In genomic region chr2:9025746-9026145, GRCh38 we compare ENCODE assay signal across 23 cellular contexts. TPM values are rescaled to one million over a fixed set of nuclear protein-coding genes. Genes with fewer than 3 reads are reported as not detected.
DNase-seq lines count a peak whose midpoint lies in the region; ATAC-seq, FAIRE-seq and TF ChIP-seq lines count a peak whose summit lies in the region.
"Had no signal": no experiment of that assay in that cellular context is flagged by ENCODE, and none has a peak within 500 bp of the region (broad histone marks: within the 10 kb centered on the region; RNA-seq: fewer than 3 reads in every experiment).

No MANE protein-coding gene starts in this region.

- H4K20me1 ChIP-seq in K562 (replicated peaks; ENCODE audit: control insufficient read depth, insufficient read depth, low read length) (no peaks in the 10 kb centered on the region), neural progenitor cell (ENCODE audit: low read depth) (no peaks in the 10 kb centered on the region)
- H4K20me1 ChIP-seq: BLaER1 had no signal

- H3K27ac Mint-ChIP-seq in neural progenitor cell (no peak overlapping the region), type B pancreatic cell (peak overlapping the region; percentile 44)
- H3K27ac Mint-ChIP-seq: B cell; CD4-positive, CD25-positive, alpha-beta regulatory T cell; CD8-positive, alpha-beta T cell had no signal

- no peak for TF ChIP-seq EP300 in K562 (IDR thresholded peaks at IDR 0.05; ENCODE audit: low read length)

- H3K27me3 Mint-ChIP-seq in neural progenitor cell (ENCODE audit: insufficient read depth, low read depth) (peaks cover 22% of the 10 kb centered on the region), type B pancreatic cell (peaks cover 4% of the 10 kb centered on the region)

- H3K4me1 Mint-ChIP-seq in neural progenitor cell (peaks cover 6% of the 10 kb centered on the region), type B pancreatic cell (ENCODE audit: unreplicated experiment) (no peaks in the 10 kb centered on the region)
- H3K4me1 Mint-ChIP-seq: B cell; CD4-positive, CD25-positive, alpha-beta regulatory T cell had no signal

- TF ChIP-seq CTCF in K562 (IDR thresholded peaks at IDR 0.05 in 2 of 3, conservative IDR thresholded peaks at IDR 0.05 in 1 of 3; ENCODE audit: insufficient read depth in 2 of 3, low read depth in 1 of 3, low read length in 3 of 3) (no peak), neural progenitor cell (IDR thresholded peaks at IDR 0.05) (no peak), type B pancreatic cell (conservative IDR thresholded peaks at IDR 0.05) (no peak)

- H2AFZ ChIP-seq in K562 (ENCODE audit: low read depth, low read length) (no peak overlapping the region), neural progenitor cell (replicated peaks) (peak overlapping the region; percentile 46)

- H3K9ac ChIP-seq in K562 (ENCODE audit: insufficient read depth in 1 of 2, low read depth in 2 of 2, low read length in 2 of 2) (no peak overlapping the region), neural progenitor cell (no peak overlapping the region)
- H3K9ac ChIP-seq: BLaER1 had no signal

- BruUV-seq in K562 (replicated peaks; lab: Mats Ljungman, UMichigan) = no TSS peak

- H3K36me3 ChIP-seq in K562 (ENCODE audit: control insufficient read depth, insufficient read depth, low read length) (no peaks in the 10 kb centered on the region), neural progenitor cell (no peaks in the 10 kb centered on the region)
- H3K36me3 ChIP-seq: BLaER1 had no signal

- H3K4me1 ChIP-seq in K562 (replicated peaks in 1 of 2; ENCODE audit: control insufficient read depth in 2 of 2, insufficient read depth in 2 of 2, low read length in 2 of 2) (no peaks in the 10 kb centered on the region), neural progenitor cell (peaks cover 5% of the 10 kb centered on the region)
- H3K4me1 ChIP-seq: BLaER1 had no signal

- CTCF ChIA-PET in K562 (lab: Yijun Ruan, JAX; ENCODE audit: low intra/inter-chr PET ratio) = no interaction called here

- H3K79me2 ChIP-seq in K562 (ENCODE audit: control insufficient read depth, insufficient read depth, low read length) (no peaks in the 10 kb centered on the region), neural progenitor cell (ENCODE audit: low read depth) (no peaks in the 10 kb centered on the region)

- no peak overlapping the region for H3K4me3 ChIP-seq in K562
- no peak overlapping the region for H3K4me3 ChIP-seq in neural progenitor cell
- H3K4me3 ChIP-seq: BLaER1 had no signal

- FAIRE-seq in K562 (lab: Jason Lieb, UNC) = no peak
- FAIRE-seq: A204.1, GM12891, GM19239, H1 had no signal

- H3K4me2 ChIP-seq in K562 (ENCODE audit: insufficient read depth, low read length) (no peak overlapping the region), neural progenitor cell (no peak overlapping the region)
- H3K4me2 ChIP-seq: BLaER1 had no signal

- POLR2A ChIA-PET in K562 (lab: Yijun Ruan, JAX) = interaction anchor here (0.8 kb wide), 1 partner anchor 605 kb away, joined by 3 read pairs; the partner anchor contains the start of gene YWHAQ

- H3K9me1 ChIP-seq in K562 (ENCODE audit: control insufficient read depth, insufficient read depth, low read length) = no peaks in the 10 kb centered on the region

- in situ Hi-C loops in K562 (cut with MboI) = no loop called here

- TF ChIP-seq RAD21 in K562 (CRISPR knock-in tag; conservative IDR thresholded peaks at IDR 0.05 in 1 of 2, IDR thresholded peaks at IDR 0.05 in 1 of 2) = no peak

- H3K27me3 ChIP-seq in K562 (ENCODE audit: control insufficient read depth in 2 of 2, insufficient read depth in 2 of 2, low read length in 2 of 2) (no peaks in the 10 kb centered on the region), neural progenitor cell (no peaks in the 10 kb centered on the region)
- H3K27me3 ChIP-seq: BLaER1 had no signal

- H3K9me3 ChIP-seq in K562 (replicated peaks; ENCODE audit: control insufficient read depth, insufficient read depth, low read depth, low read length) (no peaks in the 10 kb centered on the region), neural progenitor cell (ENCODE audit: low read depth) (no peaks in the 10 kb centered on the region)
- H3K9me3 ChIP-seq: BLaER1 had no signal

- 5% methylated on average over 4 of the region's 4 CpGs for WGBS in K562 (ENCODE audit: insufficient coverage, low coverage, missing lambda C conversion rate)

- H3K36me3 Mint-ChIP-seq in neural progenitor cell (no peaks in the 10 kb centered on the region), type B pancreatic cell (no peaks in the 10 kb centered on the region)
- H3K36me3 Mint-ChIP-seq: CD4-positive, CD25-positive, alpha-beta regulatory T cell; CD8-positive, alpha-beta T cell had no signal

- no peak overlapping the region for H3K4me3 Mint-ChIP-seq in neural progenitor cell
- no peak overlapping the region for H3K4me3 Mint-ChIP-seq in type B pancreatic cell
- H3K4me3 Mint-ChIP-seq: B cell; CD4-positive, CD25-positive, alpha-beta regulatory T cell; CD8-positive, alpha-beta T cell had no signal

- TF ChIP-seq POLR2A in K562 (conservative IDR thresholded peaks at IDR 0.05) (no peak), GM18505 (IDR thresholded peaks at IDR 0.05; ENCODE audit: borderline replicate concordance, extremely low read depth, insufficient read depth, insufficient read length) (no peak)

- peak; percentile 18 for DNase-seq in NCI-H82 treated with DMSO at 0.1 percent for 48 hours (lab: John Stamatoyannopoulos, UW; ENCODE audit: unreplicated experiment)
- no peak for DNase-seq in NCI-H82 (lab: John Stamatoyannopoulos, UW)
- no peak for DNase-seq in K562 (ENCODE audit: extremely low read depth in 1 of 4, low spot score in 3 of 4)
- no peak for DNase-seq in neural progenitor cell (ENCODE audit: low spot score)
- DNase-seq in type B pancreatic cell (ENCODE audit: extremely low spot score, unreplicated experiment) = no peak
- DNase-seq in D341Med (ENCODE audit: low spot score) = no peak
- DNase-seq: CD4-positive, CD25-positive, alpha-beta regulatory T cell; CD8-positive, alpha-beta T cell; DMS53; DMS79 treated with DMSO at 0.1 percent for 48 hours; GF-D8; H7; HCEC 1CT had no signal

- H3K9me3 Mint-ChIP-seq in neural progenitor cell = peaks cover 3% of the 10 kb centered on the region
- H3K9me3 Mint-ChIP-seq in type B pancreatic cell = no peaks in the 10 kb centered on the region
- H3K9me3 Mint-ChIP-seq: CD8-positive, alpha-beta T cell had no signal

- intact Hi-C loops in K562 (cut with micrococcal nuclease) = no loop called here

- H3F3A ChIP-seq in neural progenitor cell (ENCODE audit: low read depth) = no peaks in the 10 kb centered on the region

- ATAC-seq in K562 (peak; percentile 33; the same call in 2 of the 3 replicates), GM18505 (IDR thresholded peaks at IDR 0.05; ENCODE audit: unreplicated experiment) (no peak), GM18867 (IDR thresholded peaks at IDR 0.05; ENCODE audit: unreplicated experiment) (no peak)
- ATAC-seq: CD8-positive, alpha-beta T cell had no signal

- H3K27ac ChIP-seq in K562 (ENCODE audit: extremely low read depth, low read depth, low read length) = no peak overlapping the region
- H3K27ac ChIP-seq in neural progenitor cell = no peak overlapping the region
- H3K27ac ChIP-seq: 22Rv1, BLaER1, C4-2B had no signal

TF ChIP-seq in K562, 482 proteins besides CTCF, POLR2A, EP300 and RAD21 (continues in another document):
- TF ChIP-seq TFE3 (CRISPR knock-in tag; IDR thresholded peaks at IDR 0.05) (peak; percentile 31; the same call in 1 of the 2 replicates), TEAD4 (IDR thresholded peaks at IDR 0.05; ENCODE audit: low read length) (peak; percentile 54; the same call in 1 of the 2 replicates), TEAD4 (CRISPR knock-in tag; IDR thresholded peaks at IDR 0.05; ENCODE audit: borderline replicate concordance) (no peak), BHLHE40 (IDR thresholded peaks at IDR 0.05; ENCODE audit: low read length) (0 out of 2 replicates have a peak, but pooled peaks have one; percentile 24), CBFA2T3 (IDR thresholded peaks at IDR 0.05) (peak; percentile 60), TAL1 (IDR thresholded peaks at IDR 0.05) (peak; percentile 17; the same call in 1 of the 2 replicates)

RNA-seq across cellular contexts. Expression of gene MBOAT2, which starts 22.3 kb away (rescaled TPM):
- total RNA-seq in K562 (2011; cell fraction: chromatin; rRNA removed; ENCODE audit: low replicate concordance) = 112 and 313 TPM in 2 replicates
- total RNA-seq in K562 (2011; cell fraction: nucleolus; rRNA removed) = 47.4 and 65.8 TPM in 2 replicates
- total RNA-seq in K562 (2011; cell fraction: nucleoplasm; rRNA removed) = 143 and 203 TPM in 2 replicates
- total RNA-seq in K562 (2014; rRNA removed) (19.2 and 22.8 TPM in 2 replicates), K562 (2014; rRNA removed; fragmentation: Illumina TruSeq; extraction: Trizol) (48.9 and 54.3 TPM in 2 replicates), K562 (2015; rRNA removed; fragmentation: Illumina TruSeq; extraction: Trizol) (26.1 and 27.9 TPM in 2 replicates), K562 (2021) (42.8 and 44.6 TPM in 2 replicates), neural progenitor cell (ENCODE audit: low replicate concordance) (56.1 and 84.0 TPM in 2 replicates), type B pancreatic cell (ENCODE audit: low replicate concordance) (53.0 and 60.8 TPM in 2 replicates)
- polyA plus RNA-seq in K562 (2011; rRNA removed) (101 and 122 TPM in 2 replicates), K562 (2014; fragmentation: Illumina TruSeq; extraction: Trizol) (43.9 and 44.4 TPM in 2 replicates), K562 (2014; fragmentation: Nextera tagmentation; extraction: Ambion mirVana) (10 to 100 TPM in 1 of 2 experiments, 1 to 10 TPM in 1; 8.4 to 11.2 TPM), K562 (2014; rRNA removed) (27.6 and 31.1 TPM in 2 replicates)
- polyA plus RNA-seq in K562 (2011; cell fraction: cytosol; rRNA removed) = 18.7 and 42.5 TPM in 2 replicates
- polyA plus RNA-seq in K562 (2011; cell fraction: nucleus; rRNA removed) = 251 and 267 TPM in 2 replicates
- polyA plus RNA-seq in K562 (2012) = 19.2 and 19.7 TPM in 2 replicates
- polyA minus RNA-seq in K562 (2011; rRNA and poly(A)+ RNA removed) = 107 and 132 TPM in 2 replicates
- polyA minus RNA-seq in K562 (2011; cell fraction: cytosol; rRNA and poly(A)+ RNA removed) = 31.1 and 32.9 TPM in 2 replicates
- 59.0 and 76.9 TPM in 2 replicates for polyA minus RNA-seq in K562 (2011; cell fraction: nucleus; rRNA and poly(A)+ RNA removed)
